In the genomic region with DNA sequence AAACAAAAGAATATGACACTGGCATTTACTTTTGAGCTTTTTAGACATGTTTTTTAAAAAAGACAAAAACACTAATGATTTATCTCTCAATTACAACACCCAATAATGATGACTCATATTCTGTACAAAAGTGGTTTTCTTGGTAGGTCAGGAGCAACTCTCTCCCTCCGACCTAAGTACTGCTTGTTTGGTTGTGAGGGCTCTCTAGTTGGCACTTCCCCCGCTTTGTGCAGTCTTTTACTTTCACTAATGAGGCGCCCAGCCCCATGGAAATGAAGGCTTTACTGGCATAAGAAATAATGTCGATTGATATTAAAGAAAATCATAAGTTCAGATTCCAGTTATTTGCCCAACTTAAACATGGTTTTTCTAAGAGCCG, we compare ENCODE assay signal across 8 cellular contexts. TPM values are rescaled to one million over a fixed set of nuclear protein-coding genes. Genes with fewer than 3 reads are reported as not detected.
A peak's percentile ranks its signal among the peaks of the same experiment; 100 is the strongest.
DNase-seq lines count a peak whose midpoint lies in the region; ATAC-seq, FAIRE-seq and TF ChIP-seq lines count a peak whose summit lies in the region.

No MANE protein-coding gene starts in this region.

- in situ Hi-C loops in GM13976 (cut with MboI; ENCODE audit: low sequenced_read_pairs, unreplicated experiment) (no loop called here), K562 (cut with MboI) (no loop called here)

- H3K9me3 ChIP-seq in RWPE2 (ENCODE audit: severe bottlenecking) (no peaks in the 10 kb centered on the region), K562 (replicated peaks; ENCODE audit: control insufficient read depth, insufficient read depth, low read depth, low read length) (no peaks in the 10 kb centered on the region), lower lobe of right lung (no peaks in the 10 kb centered on the region)

- H3K4me1 ChIP-seq in RWPE2 (ENCODE audit: insufficient read depth, poor library complexity, severe bottlenecking) = peaks cover 12% of the 10 kb centered on the region
- H3K4me1 ChIP-seq in K562 (replicated peaks in 1 of 2; ENCODE audit: control insufficient read depth in 2 of 2, insufficient read depth in 2 of 2, low read length in 2 of 2) = peaks cover 3 to 10% of the 10 kb centered on the region in 2 experiments; a peak in 2 of 5 replicates
- H3K4me1 ChIP-seq in lower lobe of right lung = peaks cover 24% of the 10 kb centered on the region

- CTCF ChIA-PET in K562 (lab: Yijun Ruan, JAX; ENCODE audit: low intra/inter-chr PET ratio) = no interaction called here

- H4K20me1 ChIP-seq in K562 (replicated peaks; ENCODE audit: control insufficient read depth, insufficient read depth, low read length) = no peaks in the 10 kb centered on the region

- H3K9me1 ChIP-seq in K562 (ENCODE audit: control insufficient read depth, insufficient read depth, low read length) = no peaks in the 10 kb centered on the region

- H3K79me2 ChIP-seq in K562 (ENCODE audit: control insufficient read depth, insufficient read depth, low read length) = peaks cover 32% of the 10 kb centered on the region

- intact Hi-C loops in K562 (cut with micrococcal nuclease) (no loop called here), lower lobe of right lung (cut with DNase I) (no loop called here)

- FAIRE-seq in K562 (lab: Jason Lieb, UNC) = peak; percentile 32

- WGBS in K562 (ENCODE audit: insufficient coverage, low coverage, missing lambda C conversion rate) = 9% methylated on average over 5 of the region's 5 CpGs

- H3K9ac ChIP-seq in K562 (ENCODE audit: insufficient read depth in 1 of 2, low read depth in 2 of 2, low read length in 2 of 2) = peak overlapping the region; percentile 50 to 87

- ATAC-seq in HG03342 (IDR thresholded peaks at IDR 0.05; ENCODE audit: unreplicated experiment) (peak; percentile 36), RWPE2 (ENCODE audit: low read depth) (no peak), K562 (peak; percentile 17), lower lobe of right lung (peak; percentile 61 to 69)

- H3K27ac ChIP-seq in RWPE2 (ENCODE audit: poor library complexity, severe bottlenecking) = no peak overlapping the region
- H3K27ac ChIP-seq in K562 (ENCODE audit: extremely low read depth, low read depth, low read length) = peak overlapping the region; percentile 48; the same call in 2 of the 3 replicates
- peak overlapping the region; percentile 93 for H3K27ac ChIP-seq in lower lobe of right lung

- no peak for TF ChIP-seq RAD21 in K562 (CRISPR knock-in tag; conservative IDR thresholded peaks at IDR 0.05 in 1 of 2, IDR thresholded peaks at IDR 0.05 in 1 of 2)

- TF ChIP-seq EP300 in K562 (IDR thresholded peaks at IDR 0.05; ENCODE audit: low read length) = no peak

- H3K27me3 ChIP-seq in RWPE2 (ENCODE audit: insufficient read depth, poor library complexity, severe bottlenecking) (no peaks in the 10 kb centered on the region), K562 (ENCODE audit: control insufficient read depth in 2 of 2, insufficient read depth in 2 of 2, low read length in 2 of 2) (no peaks in the 10 kb centered on the region), lower lobe of right lung (ENCODE audit: low read depth) (no peaks in the 10 kb centered on the region)

- no peak for TF ChIP-seq CTCF in GM13976 (IDR thresholded peaks at IDR 0.05; ENCODE audit: borderline replicate concordance, control extremely low read depth, extremely low read depth, insufficient read depth, missing control alignments)
- TF ChIP-seq CTCF in RWPE2 (IDR thresholded peaks at IDR 0.05; ENCODE audit: poor library complexity, severe bottlenecking) = no peak
- TF ChIP-seq CTCF in K562 (IDR thresholded peaks at IDR 0.05 in 2 of 3, conservative IDR thresholded peaks at IDR 0.05 in 1 of 3; ENCODE audit: insufficient read depth in 2 of 3, low read depth in 1 of 3, low read length in 3 of 3) = no peak
- TF ChIP-seq CTCF in lower lobe of right lung (IDR thresholded peaks at IDR 0.05) = no peak

- peak; percentile 41 for DNase-seq in AG20443 (ENCODE audit: low spot score)
- DNase-seq in GM13976 (ENCODE audit: low spot score) = peak; percentile 40
- DNase-seq in RWPE2 (ENCODE audit: low spot score) = no peak
- DNase-seq in K562 (ENCODE audit: extremely low read depth in 1 of 4, low spot score in 3 of 4) = peak in 1 of 4 experiments; percentile 40
- no peak for DNase-seq in lower lobe of right lung
- peak; percentile 47 for DNase-seq in superior temporal gyrus (ENCODE audit: extremely low spot score)
- DNase-seq in NCI-H2196 (lab: John Stamatoyannopoulos, UW; ENCODE audit: unreplicated experiment) = no peak

- peak overlapping the region; percentile 100 for H3K4me2 ChIP-seq in K562 (ENCODE audit: insufficient read depth, low read length)

- POLR2A ChIA-PET in K562 (lab: Yijun Ruan, JAX) = interaction anchor here (0.6 to 2.9 kb wide), 6 partner anchors 9 to 399 kb away, joined by 3 to 15 read pairs (median 4); a partner anchor contains a TSS

- H3K4me3 ChIP-seq in RWPE2 (ENCODE audit: severe bottlenecking) = peak overlapping the region; percentile 82
- H3K4me3 ChIP-seq in K562 = peak overlapping the region; percentile 80
- H3K4me3 ChIP-seq in lower lobe of right lung = peak overlapping the region; percentile 85

- H2AFZ ChIP-seq in K562 (ENCODE audit: low read depth, low read length) = peak overlapping the region; percentile 61

- H3K36me3 ChIP-seq in RWPE2 (ENCODE audit: low read depth) = no peaks in the 10 kb centered on the region
- 0 out of 3 replicates have a peak, but pooled peaks cover 3% of the 10 kb centered on the region for H3K36me3 ChIP-seq in K562 (ENCODE audit: control insufficient read depth, insufficient read depth, low read length)
- no peaks in the 10 kb centered on the region for H3K36me3 ChIP-seq in lower lobe of right lung

- TF ChIP-seq POLR2A in K562 (conservative IDR thresholded peaks at IDR 0.05) = no peak

- no TSS peak for BruUV-seq in K562 (replicated peaks; lab: Mats Ljungman, UMichigan)

TF ChIP-seq in K562, 482 proteins besides CTCF, POLR2A, EP300 and RAD21 (continues in another document):
- no peak for TF ChIP-seq ZNF24 (IDR thresholded peaks at IDR 0.05)

RNA-seq across cellular contexts. Expression of a gene that starts 1.3 kb away (rescaled TPM):
- 4.2 and 13.2 TPM in 2 replicates for total RNA-seq in K562 (2011; cell fraction: chromatin; rRNA removed; ENCODE audit: low replicate concordance)
- total RNA-seq in K562 (2011; cell fraction: nucleolus; rRNA removed) = 1.2 and 1.3 TPM in 2 replicates
- 2.1 and 3.7 TPM in 2 replicates for total RNA-seq in K562 (2011; cell fraction: nucleoplasm; rRNA removed)
- 5.4 and 6.3 TPM in 2 replicates for total RNA-seq in K562 (2014; rRNA removed)
- 9.3 and 9.5 TPM in 2 replicates for total RNA-seq in K562 (2014; rRNA removed; fragmentation: Illumina TruSeq; extraction: Trizol)
- 9.0 and 10.3 TPM in 2 replicates for total RNA-seq in K562 (2015; rRNA removed; fragmentation: Illumina TruSeq; extraction: Trizol)
- 6.5 and 7.5 TPM in 2 replicates for total RNA-seq in K562 (2021)
- polyA plus RNA-seq in K562 (2011; rRNA removed) = 5.2 and 7.0 TPM in 2 replicates
- 0.76 and 2.3 TPM in 2 replicates for polyA plus RNA-seq in K562 (2011; cell fraction: cytosol; rRNA removed)
- 3.3 and 4.0 TPM in 2 replicates for polyA plus RNA-seq in K562 (2011; cell fraction: nucleus; rRNA removed)
- polyA plus RNA-seq in K562 (2012) = 2.9 and 3.0 TPM in 2 replicates
- polyA plus RNA-seq in K562 (2014; fragmentation: Illumina TruSeq; extraction: Trizol) = 6.5 and 6.9 TPM in 2 replicates
- 1 to 10 TPM; 3.2 to 3.3 TPM for polyA plus RNA-seq in K562 (2014; fragmentation: Nextera tagmentation; extraction: Ambion mirVana)
- polyA plus RNA-seq in K562 (2014; rRNA removed) = 3.7 and 4.5 TPM in 2 replicates
- 10.0 and 13.8 TPM in 2 replicates for polyA minus RNA-seq in K562 (2011; rRNA and poly(A)+ RNA removed)
- 3.7 and 5.6 TPM in 2 replicates for polyA minus RNA-seq in K562 (2011; cell fraction: cytosol; rRNA and poly(A)+ RNA removed)
- polyA minus RNA-seq in K562 (2011; cell fraction: nucleus; rRNA and poly(A)+ RNA removed) = 2.7 and 3.4 TPM in 2 replicates
- 17.4 TPM for total RNA-seq in lower lobe of right lung

RNA-seq across cellular contexts. Expression of a gene that starts 13.8 kb away (rescaled TPM):
- 23.4 and 99.7 TPM in 2 replicates for total RNA-seq in K562 (2011; cell fraction: chromatin; rRNA removed; ENCODE audit: low replicate concordance)
- total RNA-seq in K562 (2011; cell fraction: nucleolus; rRNA removed) = 12.8 and 18.8 TPM in 2 replicates
- 23.4 and 26.0 TPM in 2 replicates for total RNA-seq in K562 (2011; cell fraction: nucleoplasm; rRNA removed)
- total RNA-seq in K562 (2014; rRNA removed) = 18.3 and 19.1 TPM in 2 replicates
- 37.7 and 42.9 TPM in 2 replicates for total RNA-seq in K562 (2014; rRNA removed; fragmentation: Illumina TruSeq; extraction: Trizol)
- total RNA-seq in K562 (2015; rRNA removed; fragmentation: Illumina TruSeq; extraction: Trizol) = 28.6 and 31.8 TPM in 2 replicates
- total RNA-seq in K562 (2021) = 20.1 and 25.6 TPM in 2 replicates
- 35.8 and 39.3 TPM in 2 replicates for polyA plus RNA-seq in K562 (2011; rRNA removed)
- 4.5 and 8.0 TPM in 2 replicates for polyA plus RNA-seq in K562 (2011; cell fraction: cytosol; rRNA removed)
- polyA plus RNA-seq in K562 (2011; cell fraction: nucleus; rRNA removed) = 31.8 and 55.7 TPM in 2 replicates
- 13.7 and 17.0 TPM in 2 replicates for polyA plus RNA-seq in K562 (2012)
- 27.2 and 31.3 TPM in 2 replicates for polyA plus RNA-seq in K562 (2014; fragmentation: Illumina TruSeq; extraction: Trizol)
- polyA plus RNA-seq in K562 (2014; fragmentation: Nextera tagmentation; extraction: Ambion mirVana) = 10 to 100 TPM; 11.8 to 16.2 TPM
- polyA plus RNA-seq in K562 (2014; rRNA removed) = 27.5 and 29.7 TPM in 2 replicates
- polyA minus RNA-seq in K562 (2011; rRNA and poly(A)+ RNA removed) = 23.9 and 31.9 TPM in 2 replicates
- polyA minus RNA-seq in K562 (2011; cell fraction: cytosol; rRNA and poly(A)+ RNA removed) = 11.1 and 11.2 TPM in 2 replicates
- 22.1 and 40.3 TPM in 2 replicates for polyA minus RNA-seq in K562 (2011; cell fraction: nucleus; rRNA and poly(A)+ RNA removed)
- 8.7 TPM for total RNA-seq in lower lobe of right lung

Comparison
In these comparisons a context has a peak if more than half of its experiments do, and no peak if none do; other contexts are left out.
1. DNase-seq: peak in AG20443 (single experiment), GM13976 (single experiment) and superior temporal gyrus (single experiment); none in RWPE2 (single experiment), lower lobe of right lung (single experiment) and NCI-H2196 (single experiment).
2. Peak in every context shown above with its lines, with median percentiles within 50 percentile points of each other: H3K4me3 ChIP-seq.